29 cellular contexts compared by ENCODE assay signal in the genomic region with DNA sequence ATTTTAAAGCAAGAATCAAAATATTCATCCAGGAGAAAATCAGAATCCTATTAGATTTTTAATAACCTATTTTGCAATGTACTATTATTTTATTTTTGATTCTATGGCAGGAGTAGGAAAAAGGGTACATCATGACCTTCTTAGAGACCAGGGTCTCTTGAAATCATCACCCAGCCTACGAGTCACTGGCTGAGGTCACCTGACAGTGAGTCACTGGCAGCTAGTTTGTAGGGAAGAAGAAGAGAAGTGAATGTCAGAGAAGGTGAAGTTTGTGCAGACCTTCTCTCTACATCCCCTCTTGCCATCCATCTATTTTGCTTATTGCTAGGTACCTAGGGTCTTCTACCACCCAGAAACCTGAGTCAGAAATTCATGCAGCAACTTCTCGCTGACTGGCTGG.
DNase-seq lines count a peak whose midpoint lies in the region; ATAC-seq and TF ChIP-seq lines count a peak whose summit lies in the region.
"Had no signal": no experiment of that assay in that cellular context is flagged by ENCODE, and none has a peak within 500 bp of the region (broad histone marks: within the 10 kb centered on the region; RNA-seq: fewer than 3 reads in every experiment).

No MANE protein-coding gene starts in this region.

- BruUV-seq in MCF 10A (replicated peaks; lab: Mats Ljungman, UMichigan), result no TSS peak
- no TSS peak for BruUV-seq in PC-3 (replicated peaks; lab: Mats Ljungman, UMichigan)

- ATAC-seq in PC-3 (no peak), foreskin keratinocyte (peak; percentile 16), HG03196 (IDR thresholded peaks at IDR 0.05; ENCODE audit: unreplicated experiment) (no peak), GM21526 (IDR thresholded peaks at IDR 0.05; ENCODE audit: low FRiP score, unreplicated experiment) (no peak), SK-N-SH treated with all-trans-retinoic acid at 6 μM for 48 hours (no peak)
- ATAC-seq: A549; body of pancreas; CD8-positive, alpha-beta T cell; gastroesophageal sphincter; GM12878; HCT116 had no signal

- no peaks in the 10 kb centered on the region for H3K36me3 Mint-ChIP-seq in MCF 10A (ENCODE audit: insufficient read depth, unreplicated experiment)
- H3K36me3 Mint-ChIP-seq: CD8-positive, alpha-beta T cell had no signal

- TF ChIP-seq POLR2A in breast epithelium (IDR thresholded peaks at IDR 0.05), result no peak

- no peak for TF ChIP-seq CTCF in MCF 10A (IDR thresholded peaks at IDR 0.05; ENCODE audit: unreplicated experiment)
- TF ChIP-seq CTCF in breast epithelium (IDR thresholded peaks at IDR 0.05), result no peak
- TF ChIP-seq CTCF in PC-3 (conservative IDR thresholded peaks at IDR 0.05; ENCODE audit: low read depth, low read length), result no peak
- no peak for TF ChIP-seq CTCF in foreskin keratinocyte (conservative IDR thresholded peaks at IDR 0.05)

- no peaks in the 10 kb centered on the region for H3K9me2 ChIP-seq in PC-3 (replicated peaks; ENCODE audit: low read length)

- H3K36me3 ChIP-seq in breast epithelium, result no peaks in the 10 kb centered on the region
- no peaks in the 10 kb centered on the region for H3K36me3 ChIP-seq in PC-3 (ENCODE audit: low read depth, low read length)
- H3K36me3 ChIP-seq: BE2C, gastroesophageal sphincter, left ventricle myocardium inferior, thoracic aorta had no signal

- H3K27me3 ChIP-seq in breast epithelium (no peaks in the 10 kb centered on the region), PC-3 (ENCODE audit: low read length) (no peaks in the 10 kb centered on the region), foreskin keratinocyte (peaks cover 35% of the 10 kb centered on the region)
- H3K27me3 ChIP-seq: BE2C, body of pancreas, gastroesophageal sphincter had no signal

- peaks cover 46% of the 10 kb centered on the region for H3K27me3 Mint-ChIP-seq in MCF 10A (ENCODE audit: insufficient read depth, unreplicated experiment)

- no peak overlapping the region for H3K27ac ChIP-seq in breast epithelium
- H3K27ac ChIP-seq in PC-3 (ENCODE audit: low read length), result no peak overlapping the region
- H3K27ac ChIP-seq in foreskin keratinocyte, result no peak overlapping the region
- no peak overlapping the region for H3K27ac ChIP-seq in caudate nucleus (ENCODE audit: low read depth, low read length)
- H3K27ac ChIP-seq: A549, body of pancreas, gastroesophageal sphincter, left ventricle myocardium inferior, parathyroid adenoma, thoracic aorta had no signal

- H3K4me3 Mint-ChIP-seq in MCF 10A (ENCODE audit: unreplicated experiment), result no peak overlapping the region
- H3K4me3 Mint-ChIP-seq: CD8-positive, alpha-beta T cell; stimulated activated naive CD8-positive, alpha-beta T cell treated with anti-CD3 and anti-CD28 coated beads, Interleukin-15, Interleukin-2, amounts not matched to agents 100 ng/mL and 50 ng/mL, for 24 hours had no signal

- DNase-seq in MCF 10A (ENCODE audit: unreplicated experiment) (peak; percentile 4), breast epithelium (ENCODE audit: low spot score in 2 of 2) (no peak), PC-3 (peak; percentile 28), foreskin keratinocyte (no peak), caudate nucleus (lab: John Stamatoyannopoulos, UW) (no peak)
- DNase-seq: activated CD4-positive, alpha-beta T cell treated with anti-CD3 and anti-CD28 coated beads, Interleukin-2, amount 50 U/mL, for 1 hour; activated T-cell treated with anti-CD3 and anti-CD28 coated beads, Interleukin-2, amount 50 U/mL, for 48 hours; BE2C; body of pancreas; CD8-positive, alpha-beta T cell; hippocampal formation; left ventricle myocardium inferior; NCI-H1048; NCI-H1694; NCI-H446 treated with DMSO at 0.1 percent for 48 hours; NCI-H774; SIG-M5; small intestine; T1000 had no signal

- POLR2A ChIA-PET in MCF 10A (lab: Yijun Ruan, JAX) (no interaction called here), PC-3 (lab: Charles Lee; ENCODE audit: unreplicated experiment) (no interaction called here)

- no peak overlapping the region for H3K27ac Mint-ChIP-seq in MCF 10A (ENCODE audit: low read depth, unreplicated experiment)
- H3K27ac Mint-ChIP-seq: CD8-positive, alpha-beta T cell; stimulated activated naive CD8-positive, alpha-beta T cell treated with anti-CD3 and anti-CD28 coated beads, Interleukin-15, Interleukin-2, amounts not matched to agents 100 ng/mL and 50 ng/mL, for 24 hours had no signal

- H3K79me2 ChIP-seq in PC-3 (ENCODE audit: low read length), result no peaks in the 10 kb centered on the region
- H3K79me2 ChIP-seq: parathyroid adenoma had no signal

- H3K4me2 ChIP-seq in PC-3 (ENCODE audit: low read length), result no peak overlapping the region
- H3K4me2 ChIP-seq: A549 had no signal

- H3K4me1 ChIP-seq in breast epithelium (no peaks in the 10 kb centered on the region), PC-3 (ENCODE audit: insufficient read depth, low read length) (peaks cover 4% of the 10 kb centered on the region; the same call in 1 of the 2 replicates), foreskin keratinocyte (no peaks in the 10 kb centered on the region)
- H3K4me1 ChIP-seq: A549, BE2C, body of pancreas, gastroesophageal sphincter, left ventricle myocardium inferior, parathyroid adenoma had no signal

- intact Hi-C loops in MCF 10A (cut with micrococcal nuclease) (no loop called here), breast epithelium (cut with DNase I; ENCODE audit: low total_unique reads) (no loop called here), PC-3 (cut with micrococcal nuclease) (no loop called here)

- no peaks in the 10 kb centered on the region for H3F3A ChIP-seq in PC-3 (ENCODE audit: low read length, unreplicated experiment)

- H3K9me3 ChIP-seq in breast epithelium (no peaks in the 10 kb centered on the region), PC-3 (ENCODE audit: low read length) (no peaks in the 10 kb centered on the region)
- H3K9me3 ChIP-seq: A549, BE2C, body of pancreas, gastroesophageal sphincter, left ventricle myocardium inferior, thoracic aorta had no signal

- no peaks in the 10 kb centered on the region for H4K20me1 ChIP-seq in PC-3 (ENCODE audit: low read length)

- no peak overlapping the region for H2AFZ ChIP-seq in PC-3 (ENCODE audit: low read length)
- H2AFZ ChIP-seq: parathyroid adenoma had no signal

- no peak overlapping the region for H3K4me3 ChIP-seq in breast epithelium
- no peak overlapping the region for H3K4me3 ChIP-seq in PC-3 (ENCODE audit: low read length)
- H3K4me3 ChIP-seq: A549, body of pancreas, gastroesophageal sphincter, GM12878, left ventricle myocardium inferior, thoracic aorta had no signal

- no peak overlapping the region for H3K9ac ChIP-seq in PC-3 (ENCODE audit: low read length)
- H3K9ac ChIP-seq: parathyroid adenoma had no signal

- H3K9me3 Mint-ChIP-seq in MCF 10A (ENCODE audit: unreplicated experiment), result no peaks in the 10 kb centered on the region
- H3K9me3 Mint-ChIP-seq: CD8-positive, alpha-beta T cell; stimulated activated naive CD8-positive, alpha-beta T cell treated with anti-CD3 and anti-CD28 coated beads, Interleukin-15, Interleukin-2, amounts not matched to agents 100 ng/mL and 50 ng/mL, for 24 hours had no signal

- CTCF ChIA-PET in MCF 10A (lab: Yijun Ruan, JAX) (interaction anchor here (1.0 kb wide), 1 partner anchor 249 kb away, joined by 3 read pairs; no protein-coding TSS in a partner anchor), PC-3 (lab: Charles Lee) (no interaction called here)

- H3K4me1 Mint-ChIP-seq in MCF 10A (ENCODE audit: insufficient read depth, unreplicated experiment), result no peaks in the 10 kb centered on the region

TF ChIP-seq in SK-N-SH treated with all-trans-retinoic acid at 6 μM for 48 hours, 23 proteins besides CTCF, POLR2A, EP300 and RAD21 (continues in another document):
- TF ChIP-seq ARNTL (CRISPR knock-in tag; IDR thresholded peaks at IDR 0.05; ENCODE audit: borderline replicate concordance, low read depth) (no peak), OSR1 (CRISPR knock-in tag; IDR thresholded peaks at IDR 0.05) (no peak), ZNF70 (CRISPR knock-in tag; IDR thresholded peaks at IDR 0.05) (no peak), ZNF565 (CRISPR knock-in tag; conservative IDR thresholded peaks at IDR 0.05; ENCODE audit: low read depth) (no peak), TOX (CRISPR knock-in tag; IDR thresholded peaks at IDR 0.05; ENCODE audit: borderline replicate concordance) (no peak), CSDC2 (CRISPR knock-in tag; IDR thresholded peaks at IDR 0.05) (no peak)
- TF ChIP-seq, protein P1, sequence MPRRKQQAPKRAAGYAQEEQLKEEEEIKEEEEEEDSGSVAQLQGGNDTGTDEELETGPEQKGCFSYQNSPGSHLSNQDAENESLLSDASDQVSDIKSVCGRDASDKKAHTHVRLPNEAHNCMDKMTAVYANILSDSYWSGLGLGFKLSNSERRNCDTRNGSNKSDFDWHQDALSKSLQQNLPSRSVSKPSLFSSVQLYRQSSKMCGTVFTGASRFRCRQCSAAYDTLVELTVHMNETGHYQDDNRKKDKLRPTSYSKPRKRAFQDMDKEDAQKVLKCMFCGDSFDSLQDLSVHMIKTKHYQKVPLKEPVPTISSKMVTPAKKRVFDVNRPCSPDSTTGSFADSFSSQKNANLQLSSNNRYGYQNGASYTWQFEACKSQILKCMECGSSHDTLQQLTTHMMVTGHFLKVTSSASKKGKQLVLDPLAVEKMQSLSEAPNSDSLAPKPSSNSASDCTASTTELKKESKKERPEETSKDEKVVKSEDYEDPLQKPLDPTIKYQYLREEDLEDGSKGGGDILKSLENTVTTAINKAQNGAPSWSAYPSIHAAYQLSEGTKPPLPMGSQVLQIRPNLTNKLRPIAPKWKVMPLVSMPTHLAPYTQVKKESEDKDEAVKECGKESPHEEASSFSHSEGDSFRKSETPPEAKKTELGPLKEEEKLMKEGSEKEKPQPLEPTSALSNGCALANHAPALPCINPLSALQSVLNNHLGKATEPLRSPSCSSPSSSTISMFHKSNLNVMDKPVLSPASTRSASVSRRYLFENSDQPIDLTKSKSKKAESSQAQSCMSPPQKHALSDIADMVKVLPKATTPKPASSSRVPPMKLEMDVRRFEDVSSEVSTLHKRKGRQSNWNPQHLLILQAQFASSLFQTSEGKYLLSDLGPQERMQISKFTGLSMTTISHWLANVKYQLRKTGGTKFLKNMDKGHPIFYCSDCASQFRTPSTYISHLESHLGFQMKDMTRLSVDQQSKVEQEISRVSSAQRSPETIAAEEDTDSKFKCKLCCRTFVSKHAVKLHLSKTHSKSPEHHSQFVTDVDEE (CRISPR knock-in tag; IDR thresholded peaks at IDR 0.05), result no peak

Comparison
In these comparisons a context has a peak if more than half of its experiments do, and no peak if none do; other contexts are left out.
1. DNase-seq: peak in MCF 10A (single experiment) and PC-3 (single experiment); none in breast epithelium (0 of 2), foreskin keratinocyte (0 of 2) and caudate nucleus (0 of 61).